Comparison of ENCODE assay signal across 11 cellular contexts in genomic region chr2:74505448-74506246, GRCh38. TPM values are rescaled to one million over a fixed set of nuclear protein-coding genes. Genes with fewer than 3 reads are reported as not detected.
A peak's percentile ranks its signal among the peaks of the same experiment; 100 is the strongest.
DNase-seq lines count a peak whose midpoint lies in the region; ATAC-seq and TF ChIP-seq lines count a peak whose summit lies in the region.
"Had no signal": no experiment of that assay in that cellular context is flagged by ENCODE, and none has a peak within 500 bp of the region (broad histone marks: within the 10 kb centered on the region; RNA-seq: fewer than 3 reads in every experiment).

No MANE protein-coding gene starts in this region.

- peak overlapping the region; percentile 10 for H3K4me3 Mint-ChIP-seq in activated CD4-positive, alpha-beta T cell treated with anti-CD3 and anti-CD28 coated beads, Interleukin-2, amount 10 ng/mL, durations not matched to agents 7 days and 5 days
- peak overlapping the region; percentile 27 for H3K4me3 Mint-ChIP-seq in activated naive CD8-positive, alpha-beta T cell

- no peaks in the 10 kb centered on the region for H3K9me3 Mint-ChIP-seq in activated CD4-positive, alpha-beta T cell treated with anti-CD3 and anti-CD28 coated beads, Interleukin-2, amount 10 ng/mL, durations not matched to agents 7 days and 5 days
- H3K9me3 Mint-ChIP-seq in activated naive CD8-positive, alpha-beta T cell (ENCODE audit: low read depth): no peaks in the 10 kb centered on the region

- H3K9me3 ChIP-seq in liver (ENCODE audit: control insufficient read depth in 4 of 4, low read length in 3 of 4) (no peaks in the 10 kb centered on the region), stomach smooth muscle (ENCODE audit: control insufficient read depth in 2 of 2, low read length in 2 of 2) (no peaks in the 10 kb centered on the region), aorta (ENCODE audit: control insufficient read depth, low read length) (no peaks in the 10 kb centered on the region), colonic mucosa (no peaks in the 10 kb centered on the region)
- H3K9me3 ChIP-seq: heart left ventricle, thoracic aorta had no signal

- H3K4me1 ChIP-seq in liver (ENCODE audit: control insufficient read depth in 4 of 4, insufficient read depth in 4 of 4, low read length in 3 of 4): peaks cover 11 to 61% (median 48%) of the 10 kb centered on the region in 4 donors
- peaks cover 45% of the 10 kb centered on the region for H3K4me1 ChIP-seq in stomach smooth muscle (ENCODE audit: control insufficient read depth, insufficient read depth, low read length)
- no peaks in the 10 kb centered on the region for H3K4me1 ChIP-seq in aorta (ENCODE audit: control insufficient read depth in 1 of 2, insufficient read depth in 2 of 2, low read length in 2 of 2)
- H3K4me1 ChIP-seq in colonic mucosa: peaks cover 12% of the 10 kb centered on the region

- intact Hi-C loops in aorta (cut with DNase I): loop anchor here in 1 of 2 donors (2.0 kb wide), 1 partner anchor 23 kb away; the partner anchor contains the start of genes AUP1 and HTRA2
- intact Hi-C loops in colonic mucosa (cut with DNase I): no loop called here

- DNase-seq in activated CD4-positive, alpha-beta T cell treated with anti-CD3 and anti-CD28 coated beads, Interleukin-2, amount 10 ng/mL, durations not matched to agents 7 days and 5 days: no peak
- DNase-seq in activated CD4-positive, alpha-beta T cell treated with anti-CD3 and anti-CD28 coated beads, Interleukin-2, amount 50 U/mL, for 4 hours: no peak
- no peak for DNase-seq in aorta
- DNase-seq in colonic mucosa: no peak
- no peak for DNase-seq in NCI-H2029 (lab: John Stamatoyannopoulos, UW)
- DNase-seq: heart left ventricle, mesendoderm had no signal

- H3K4me1 Mint-ChIP-seq in activated CD4-positive, alpha-beta T cell treated with anti-CD3 and anti-CD28 coated beads, Interleukin-2, amount 10 ng/mL, durations not matched to agents 7 days and 5 days: peaks cover 65% of the 10 kb centered on the region
- peaks cover 54% of the 10 kb centered on the region for H3K4me1 Mint-ChIP-seq in activated naive CD8-positive, alpha-beta T cell (ENCODE audit: low read depth)

- TF ChIP-seq CTCF in liver (IDR thresholded peaks at IDR 0.05; ENCODE audit: low read depth, low read length, missing input control) (no peak), colonic mucosa (IDR thresholded peaks at IDR 0.05) (no peak)

- H3K36me3 ChIP-seq in liver (ENCODE audit: control insufficient read depth in 4 of 4, insufficient read depth in 3 of 4, low read depth in 1 of 4, low read length in 3 of 4) (peaks cover 0 to 6% (median 4%) of the 10 kb centered on the region in 4 donors), stomach smooth muscle (ENCODE audit: control insufficient read depth in 2 of 2, insufficient read depth in 2 of 2, low read length in 2 of 2) (peaks cover 9 to 10% of the 10 kb centered on the region in 2 donors), aorta (ENCODE audit: control insufficient read depth in 1 of 2, insufficient read depth in 2 of 2, low read length in 1 of 2) (peaks cover 0 to 1% of the 10 kb centered on the region in 2 donors), colonic mucosa (peaks cover 3% of the 10 kb centered on the region)

- peak overlapping the region in 1 of 2 donors; percentile 13 for H3K27ac ChIP-seq in liver (ENCODE audit: low read depth in 1 of 2, low read length in 2 of 2)
- H3K27ac ChIP-seq in stomach smooth muscle (ENCODE audit: low read length): no peak overlapping the region
- H3K27ac ChIP-seq in aorta (ENCODE audit: low read depth in 1 of 2, low read length in 2 of 2): no peak overlapping the region
- no peak overlapping the region for H3K27ac ChIP-seq in colonic mucosa
- H3K27ac ChIP-seq: thoracic aorta had no signal

- H3K27me3 ChIP-seq in liver (ENCODE audit: control insufficient read depth in 4 of 4, insufficient read depth in 4 of 4, low read length in 3 of 4): peaks cover 0 to 4% (median 0%) of the 10 kb centered on the region in 4 donors
- H3K27me3 ChIP-seq in stomach smooth muscle (ENCODE audit: control insufficient read depth in 1 of 2, insufficient read depth in 2 of 2, low read length in 2 of 2): peaks cover 41 to 49% of the 10 kb centered on the region in 2 donors
- no peaks in the 10 kb centered on the region for H3K27me3 ChIP-seq in aorta (ENCODE audit: control insufficient read depth in 1 of 2, insufficient read depth in 2 of 2, low read length in 1 of 2)
- H3K27me3 ChIP-seq in colonic mucosa: peaks cover 7% of the 10 kb centered on the region

- CTCF ChIA-PET in activated CD4-positive, alpha-beta T cell treated with anti-CD3 and anti-CD28 coated beads, Interleukin-2, amount 10 ng/mL, durations not matched to agents 7 days and 5 days (lab: Charles Lee): interaction anchor here (1.2 to 1.6 kb wide), 3 partner anchors 8 to 26 kb away, joined by 3 read pairs; partner anchors contain the start of genes AUP1 and HTRA2

- WGBS in liver: 82% methylated on average over 14 of the region's 14 CpGs
- WGBS in aorta, 2 donors: 96% methylated on average over 14 of the region's 14 CpGs

- H3K9ac ChIP-seq in liver (ENCODE audit: low read depth in 1 of 2, low read length in 2 of 2) (no peak overlapping the region), stomach smooth muscle (ENCODE audit: low read length in 2 of 2) (no peak overlapping the region), colonic mucosa (ENCODE audit: low read depth in 2 of 2, low read length in 2 of 2) (peak overlapping the region in 1 of 2 donors; percentile 34)

- peaks cover 38% of the 10 kb centered on the region for H3K36me3 Mint-ChIP-seq in activated CD4-positive, alpha-beta T cell treated with anti-CD3 and anti-CD28 coated beads, Interleukin-2, amount 10 ng/mL, durations not matched to agents 7 days and 5 days (ENCODE audit: low read depth)
- H3K36me3 Mint-ChIP-seq in activated naive CD8-positive, alpha-beta T cell: peaks cover 18% of the 10 kb centered on the region

- H3K4me3 ChIP-seq in liver (ENCODE audit: low read depth in 1 of 3, low read length in 3 of 3): peak overlapping the region in 2 of 3 donors; percentile 14 to 26
- H3K4me3 ChIP-seq in stomach smooth muscle (ENCODE audit: low read length in 2 of 2): peak overlapping the region; percentile 33 to 35
- no peak overlapping the region for H3K4me3 ChIP-seq in aorta (ENCODE audit: low read length in 2 of 2)
- H3K4me3 ChIP-seq in colonic mucosa: no peak overlapping the region

- POLR2A ChIA-PET in activated CD4-positive, alpha-beta T cell treated with anti-CD3 and anti-CD28 coated beads, Interleukin-2, amount 10 ng/mL, durations not matched to agents 7 days and 5 days (lab: Charles Lee): interaction anchor here (0.5 kb wide), 1 partner anchor 30 kb away, joined by 4 read pairs; no protein-coding TSS in a partner anchor

- ATAC-seq in aorta (ENCODE audit: low FRiP score): no peak
- ATAC-seq: heart left ventricle had no signal

- H3K27ac Mint-ChIP-seq in activated CD4-positive, alpha-beta T cell treated with anti-CD3 and anti-CD28 coated beads, Interleukin-2, amount 10 ng/mL, durations not matched to agents 7 days and 5 days: no peak overlapping the region
- H3K27ac Mint-ChIP-seq in activated naive CD8-positive, alpha-beta T cell: no peak overlapping the region

- TF ChIP-seq RAD21 in liver (IDR thresholded peaks at IDR 0.05): no peak

- peaks cover 42% of the 10 kb centered on the region for H3K27me3 Mint-ChIP-seq in activated CD4-positive, alpha-beta T cell treated with anti-CD3 and anti-CD28 coated beads, Interleukin-2, amount 10 ng/mL, durations not matched to agents 7 days and 5 days
- H3K27me3 Mint-ChIP-seq in activated naive CD8-positive, alpha-beta T cell: peaks cover 25% of the 10 kb centered on the region

TF ChIP-seq in liver, 16 proteins besides CTCF, POLR2A, EP300 and RAD21:
- TF ChIP-seq EGR1 (IDR thresholded peaks at IDR 0.05; ENCODE audit: low read depth in 2 of 2) (no peak), RXRA (IDR thresholded peaks at IDR 0.05) (peak in 1 of 2 donors; percentile 71)
TF ChIP-seq in liver: peak in this region for 1.

RNA-seq across cellular contexts. Expression of gene PCGF1, which starts 1.8 kb away (rescaled TPM):
- 10 to 100 TPM; 25.8 to 35.6 TPM for total RNA-seq in activated CD4-positive, alpha-beta T cell treated with anti-CD3 and anti-CD28 coated beads, Interleukin-2, amount 10 ng/mL, durations not matched to agents 7 days and 5 days
- 10 to 100 TPM in 1 of 2 donors, 1 to 10 TPM in 1; 3.3 to 11.1 TPM for total RNA-seq in liver
- 10 to 100 TPM; 10.6 to 12.5 TPM for polyA plus RNA-seq in liver
- 10 to 100 TPM; 13.3 to 15.9 TPM for total RNA-seq in aorta
- 10 to 100 TPM in 1 of 2 donors, 1 to 10 TPM in 1; 8.0 to 17.5 TPM for polyA plus RNA-seq in aorta
- total RNA-seq in colonic mucosa: 10 to 100 TPM; 16.1 to 19.9 TPM

RNA-seq across cellular contexts. Expression of gene LBX2, which starts 6.2 kb away (rescaled TPM):
- under 1 TPM in 1 of 2 experiments, not detected in 1; 0.25 TPM for total RNA-seq in activated CD4-positive, alpha-beta T cell treated with anti-CD3 and anti-CD28 coated beads, Interleukin-2, amount 10 ng/mL, durations not matched to agents 7 days and 5 days
- total RNA-seq in liver (1 to 10 TPM in 1 of 2 donors, under 1 TPM in 1; 0.84 to 2.7 TPM), aorta (under 1 TPM; 0.75 to 0.87 TPM), colonic mucosa (under 1 TPM; 0.50 to 0.99 TPM)
- polyA plus RNA-seq in liver (1 to 10 TPM; 2.3 to 2.8 TPM), aorta (1 to 10 TPM in 1 of 2 donors, under 1 TPM in 1; 0.88 to 1.7 TPM)

RNA-seq across cellular contexts. Expression of gene TLX2, which starts 8.6 kb away (rescaled TPM):
- total RNA-seq in activated CD4-positive, alpha-beta T cell treated with anti-CD3 and anti-CD28 coated beads, Interleukin-2, amount 10 ng/mL, durations not matched to agents 7 days and 5 days: under 1 TPM; 0.40 to 0.52 TPM
- total RNA-seq in liver (not detected), aorta (not detected), colonic mucosa (under 1 TPM; 0.12 to 0.40 TPM)
- polyA plus RNA-seq in liver (not detected), aorta (not detected)
- total RNA-seq: heart left ventricle, thoracic aorta had no signal
- polyA plus RNA-seq: heart left ventricle had no signal

RNA-seq across cellular contexts. Expression of gene DQX1, which starts 20.4 kb away (rescaled TPM):
- under 1 TPM; 0.25 to 0.52 TPM for total RNA-seq in activated CD4-positive, alpha-beta T cell treated with anti-CD3 and anti-CD28 coated beads, Interleukin-2, amount 10 ng/mL, durations not matched to agents 7 days and 5 days
- 1 to 10 TPM in 1 of 2 donors, under 1 TPM in 1; 0.08 to 1.0 TPM for total RNA-seq in liver
- under 1 TPM in 1 of 2 donors, not detected in 1; 0.05 TPM for polyA plus RNA-seq in liver
- total RNA-seq in aorta: under 1 TPM in 1 of 2 donors, not detected in 1; 0.24 TPM
- polyA plus RNA-seq in aorta: 1 to 10 TPM in 1 of 2 donors, not detected in 1; 4.1 TPM
- 10 to 100 TPM; 34.2 to 36.8 TPM for total RNA-seq in colonic mucosa
- total RNA-seq: heart left ventricle had no signal
- polyA plus RNA-seq: heart left ventricle had no signal

RNA-seq across cellular contexts. Expression of gene TTC31, which starts 22.8 kb away (rescaled TPM):
- 10 to 100 TPM; 45.8 to 46.3 TPM for total RNA-seq in activated CD4-positive, alpha-beta T cell treated with anti-CD3 and anti-CD28 coated beads, Interleukin-2, amount 10 ng/mL, durations not matched to agents 7 days and 5 days
- total RNA-seq in liver (10 to 100 TPM in 1 of 2 donors, 1 to 10 TPM in 1; 9.9 to 26.4 TPM), aorta (10 to 100 TPM; 19.2 to 29.5 TPM), colonic mucosa (10 to 100 TPM; 23.3 to 25.2 TPM)
- polyA plus RNA-seq in liver (10 to 100 TPM; 15.3 to 16.3 TPM), aorta (10 to 100 TPM in 1 of 2 donors, 1 to 10 TPM in 1; 4.0 to 18.4 TPM)

Comparison
In these comparisons a context has a peak if more than half of its experiments do, and no peak if none do; other contexts are left out.
1. H3K4me3 ChIP-seq: peak in liver (2 of 3) and stomach smooth muscle (2 of 2); none in aorta (0 of 2) and colonic mucosa (single experiment).